Comparison of ENCODE assay signal across 3 cellular contexts in the genomic region with DNA sequence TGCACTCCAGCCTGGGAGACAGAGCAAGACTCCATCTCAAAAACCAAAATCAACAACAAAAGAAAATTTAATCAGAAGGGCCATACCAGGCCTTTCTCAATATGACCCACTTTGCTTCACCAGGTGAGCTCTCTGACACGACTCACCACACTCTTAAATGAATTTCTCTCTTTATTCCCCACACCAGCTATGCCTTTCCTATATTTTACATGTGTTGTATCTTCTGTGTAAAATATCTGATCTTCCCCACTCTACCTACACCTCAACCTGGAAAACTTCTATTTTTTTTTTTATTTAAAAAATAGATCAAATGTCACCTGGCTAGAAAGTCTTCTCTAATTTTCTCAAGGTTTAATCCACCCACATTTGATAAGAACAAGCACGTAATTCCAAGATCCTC.
"Had no signal": no experiment of that assay in that cellular context is flagged by ENCODE, and none has a peak within 500 bp of the region (broad histone marks: within the 10 kb centered on the region; RNA-seq: fewer than 3 reads in every experiment).

No MANE protein-coding gene starts in this region.

- H3K4me3 ChIP-seq: GM12878 had no signal

- DNase-seq: GDM1, GF-D8 had no signal
